Comparison of ENCODE assay signal across 8 cellular contexts in genomic region chr7:112204072-112204775, GRCh38. TPM values are rescaled to one million over a fixed set of nuclear protein-coding genes. Genes with fewer than 3 reads are reported as not detected.
DNase-seq lines count a peak whose midpoint lies in the region; ATAC-seq and TF ChIP-seq lines count a peak whose summit lies in the region.

No MANE protein-coding gene starts in this region.

- peaks cover 25% of the 10 kb centered on the region for H3K27me3 Mint-ChIP-seq in H9 (ENCODE audit: low read depth)
- peaks cover 38% of the 10 kb centered on the region for H3K27me3 Mint-ChIP-seq in T-helper 2 cell treated with Interferon-gamma antibody and Interleukin-4, amounts not matched to agents 5 μg/mL and 100 μg/mL, for 36 hours (ENCODE audit: low read depth)

- H3K4ac ChIP-seq in H9 (ENCODE audit: low read depth, low read length), result no peak overlapping the region

- H2BK20ac ChIP-seq in H9 (ENCODE audit: low read depth, low read length, poor library complexity, severe bottlenecking), result no peak overlapping the region

- H3K4me3 ChIP-seq in ACC112 (ENCODE audit: low read depth, low read length) (peak overlapping the region; percentile 97), sigmoid colon (peak overlapping the region; percentile 81 to 89 (median 85))

- no peak overlapping the region for H3T11ph ChIP-seq in H9 (ENCODE audit: low read length)

- peaks cover 55% of the 10 kb centered on the region for H3K79me2 ChIP-seq in ACC112 (ENCODE audit: control insufficient read depth, insufficient read depth, low read length, unreplicated experiment)
- H3K79me2 ChIP-seq in H9 (ENCODE audit: insufficient read depth, low read length), result peaks cover 17% of the 10 kb centered on the region; the same call in 1 of the 2 replicates

- peaks cover 28% of the 10 kb centered on the region for H3K23me2 ChIP-seq in H9 (ENCODE audit: insufficient read length, low read depth, low read length, poor library complexity, severe bottlenecking)

- TF ChIP-seq EP300 in sigmoid colon (IDR thresholded peaks at IDR 0.05), result no peak

- intact Hi-C loops in sigmoid colon (cut with DNase I), result no loop called here

- H3K4me3 Mint-ChIP-seq in H9, result peak overlapping the region; percentile 95
- H3K4me3 Mint-ChIP-seq in T-helper 2 cell treated with Interferon-gamma antibody and Interleukin-4, amounts not matched to agents 5 μg/mL and 100 μg/mL, for 36 hours, result peak overlapping the region; percentile 98

- no peaks in the 10 kb centered on the region for H3K36me3 ChIP-seq in ACC112 (ENCODE audit: insufficient read depth, low read length)
- H3K36me3 ChIP-seq in sigmoid colon, result no peaks in the 10 kb centered on the region

- H3K27ac ChIP-seq in ACC112 (ENCODE audit: low read depth, low read length) (peak overlapping the region; percentile 3; the same call in 1 of the 2 replicates), H9 (ENCODE audit: insufficient read length, low read depth, low read length) (no peak overlapping the region), foreskin keratinocyte (peak overlapping the region; percentile 66), sigmoid colon (peak overlapping the region; percentile 85 to 95 (median 88))

- no peak for ATAC-seq in foreskin keratinocyte

- H2AFZ ChIP-seq in ACC112 (ENCODE audit: low read length, unreplicated experiment) (peak overlapping the region; percentile 94), H9 (ENCODE audit: low read length) (no peak overlapping the region)

- H3K4me2 ChIP-seq in H9 (ENCODE audit: insufficient read depth, insufficient read length, low read length), result peak overlapping the region; percentile 99

- WGBS in H9 (ENCODE audit: extremely low coverage, insufficient read length, low lambda C conversion rate), result no CpG with 5 or more reads among the region's 12 CpGs
- WGBS in sigmoid colon, 2 donors, result 3 to 12% methylated on average over 12 of the region's 12 CpGs

- H3K27me3 ChIP-seq in ACC112 (ENCODE audit: insufficient read depth, low read length) (no peaks in the 10 kb centered on the region), H9 (ENCODE audit: insufficient read depth, low read length) (no peaks in the 10 kb centered on the region), foreskin keratinocyte (no peaks in the 10 kb centered on the region), sigmoid colon (no peaks in the 10 kb centered on the region)

- H2BK120ac ChIP-seq in H9 (ENCODE audit: low read depth, low read length, poor library complexity, severe bottlenecking), result no peak overlapping the region

- no peak overlapping the region for H3K18ac ChIP-seq in H9 (ENCODE audit: insufficient read length, low read depth, low read length)

- no peak overlapping the region for H2BK5ac ChIP-seq in H9 (ENCODE audit: insufficient read length, low read length)

- TF ChIP-seq CTCF in H9 (conservative IDR thresholded peaks at IDR 0.05) (no peak), foreskin keratinocyte (conservative IDR thresholded peaks at IDR 0.05) (no peak), sigmoid colon (IDR thresholded peaks at IDR 0.05) (no peak)

- no peak overlapping the region for H2BK15ac ChIP-seq in H9 (ENCODE audit: low read depth, low read length)

- peaks cover 28% of the 10 kb centered on the region in 2 experiments for H3K4me1 Mint-ChIP-seq in H9
- H3K4me1 Mint-ChIP-seq in T-helper 2 cell treated with Interferon-gamma antibody and Interleukin-4, amounts not matched to agents 5 μg/mL and 100 μg/mL, for 36 hours (ENCODE audit: low read depth), result peaks cover 20% of the 10 kb centered on the region

- H4K8ac ChIP-seq in H9 (replicated peaks; ENCODE audit: insufficient read length, low read depth, low read length), result no peak overlapping the region

- no peak overlapping the region for H3K14ac ChIP-seq in H9 (ENCODE audit: insufficient read depth, low read length)

- no peak overlapping the region for H2AK5ac ChIP-seq in H9 (ENCODE audit: insufficient read length, low read length)

- H3K9ac ChIP-seq in H9 (ENCODE audit: extremely low read depth, insufficient read length, low read length), result no peak overlapping the region

- no peaks in the 10 kb centered on the region; a peak in 1 of 5 replicates for H3K9me3 Mint-ChIP-seq in H9
- H3K9me3 Mint-ChIP-seq in T-helper 2 cell treated with Interferon-gamma antibody and Interleukin-4, amounts not matched to agents 5 μg/mL and 100 μg/mL, for 36 hours, result no peaks in the 10 kb centered on the region

- H3K9me3 ChIP-seq in H9 (ENCODE audit: control insufficient read depth, low read depth, low read length) (no peaks in the 10 kb centered on the region), sigmoid colon (no peaks in the 10 kb centered on the region)

- H3K23ac ChIP-seq in H9 (ENCODE audit: insufficient read length, low read depth, low read length), result no peak overlapping the region

- no peak overlapping the region for H2BK12ac ChIP-seq in H9 (ENCODE audit: insufficient read length, low read depth, low read length)

- H3K79me1 ChIP-seq in H9 (ENCODE audit: insufficient read depth, low read depth, low read length, poor library complexity, severe bottlenecking), result no peaks in the 10 kb centered on the region

- H3K4me1 ChIP-seq in ACC112 (ENCODE audit: control insufficient read depth, insufficient read depth, low read length, unreplicated experiment) (peaks cover 28% of the 10 kb centered on the region), H9 (ENCODE audit: insufficient read depth, low read length) (no peaks in the 10 kb centered on the region), foreskin keratinocyte (peaks cover 34% of the 10 kb centered on the region), sigmoid colon (peaks cover 0 to 22% (median 11%) of the 10 kb centered on the region in 4 donors)

- no peaks in the 10 kb centered on the region; a peak in 1 of 7 replicates for H3K36me3 Mint-ChIP-seq in H9 (ENCODE audit: insufficient read depth in 1 of 3, low read depth in 3 of 3)
- no peaks in the 10 kb centered on the region for H3K36me3 Mint-ChIP-seq in T-helper 2 cell treated with Interferon-gamma antibody and Interleukin-4, amounts not matched to agents 5 μg/mL and 100 μg/mL, for 36 hours (ENCODE audit: low read depth)

- no peak overlapping the region for H3K56ac ChIP-seq in H9 (ENCODE audit: insufficient read length, low read depth, low read length)

- no peak overlapping the region; a peak in 1 of 7 replicates for H3K27ac Mint-ChIP-seq in H9
- H3K27ac Mint-ChIP-seq in T-helper 2 cell treated with Interferon-gamma antibody and Interleukin-4, amounts not matched to agents 5 μg/mL and 100 μg/mL, for 36 hours, result no peak overlapping the region

- no peak overlapping the region for H4K91ac ChIP-seq in H9 (ENCODE audit: insufficient read length, low read depth, low read length)

- H4K20me1 ChIP-seq in H9 (ENCODE audit: control insufficient read depth, insufficient read depth, insufficient read length), result no peaks in the 10 kb centered on the region

- no peak overlapping the region for H4K5ac ChIP-seq in H9 (ENCODE audit: insufficient read length, low read depth, low read length)

- DNase-seq in H9 (no peak), foreskin keratinocyte (peak in 1 of 2 donors; percentile 52), sigmoid colon (no peak), activated gamma-delta T cell treated with Interleukin-2 at 50 U/mL for 16 hours (no peak), ecto neural progenitor cell (ENCODE audit: low spot score) (no peak), HuH-7.5 (ENCODE audit: low spot score) (no peak)
- DNase-seq in T-helper 2 cell treated with Interferon-gamma antibody and Interleukin-4, amounts not matched to agents 5 μg/mL and 100 μg/mL, for 36 hours (ENCODE audit: low spot score), result no peak

- TF ChIP-seq POLR2A in sigmoid colon (IDR thresholded peaks at IDR 0.05), result no peak

RNA-seq across cellular contexts. Expression of gene DOCK4, which starts 2.0 kb away (rescaled TPM):
- 4.8 and 4.9 TPM in 2 replicates for total RNA-seq in H9 (2021)
- 37.2 and 43.1 TPM in 2 replicates for total RNA-seq in foreskin keratinocyte
- polyA plus RNA-seq in foreskin keratinocyte, result 4.7 and 5.2 TPM in 2 replicates
- 10 to 100 TPM; 14.1 to 28.5 (median 21.9) TPM for total RNA-seq in sigmoid colon
- 1 to 10 TPM; 3.0 to 5.7 (median 3.7) TPM for polyA plus RNA-seq in sigmoid colon

RNA-seq across cellular contexts. Expression of gene ZNF277, which starts 2.3 kb away (rescaled TPM):
- 13.1 and 15.7 TPM in 2 replicates for total RNA-seq in H9 (2021)
- total RNA-seq in foreskin keratinocyte, result 17.9 and 18.6 TPM in 2 replicates
- 11.9 and 12.1 TPM in 2 replicates for polyA plus RNA-seq in foreskin keratinocyte
- total RNA-seq in sigmoid colon, result 10 to 100 TPM; 39.0 to 49.3 (median 40.8) TPM
- 10 to 100 TPM; 15.8 to 26.8 (median 21.6) TPM for polyA plus RNA-seq in sigmoid colon
